ENCODE assay signal across 16 cellular contexts in genomic region chr4:3801931-3802550, GRCh38. TPM values are rescaled to one million over a fixed set of nuclear protein-coding genes. Genes with fewer than 3 reads are reported as not detected.
"Had no signal": no experiment of that assay in that cellular context is flagged by ENCODE, and none has a peak within 500 bp of the region (broad histone marks: within the 10 kb centered on the region; RNA-seq: fewer than 3 reads in every experiment).

No MANE protein-coding gene starts in this region.

- H3K4me1 ChIP-seq: stomach had no signal

- H3K36me3 ChIP-seq: stomach, thoracic aorta had no signal

- H3K4me1 Mint-ChIP-seq: nephron had no signal

- H3K9me3 ChIP-seq: thoracic aorta had no signal

- H3K4me3 Mint-ChIP-seq: activated CD8-positive, alpha-beta T cell treated with anti-CD3 and anti-CD28 coated beads, Interleukin-2, amount 10 ng/mL, durations not matched to agents 7 days and 5 days; nephron had no signal

- DNase-seq: activated CD4-positive, alpha-beta T cell treated with anti-CD3 and anti-CD28 coated beads for 4 hours; activated CD8-positive, alpha-beta memory T cell treated with anti-CD3 and anti-CD28 coated beads, Interleukin-2, amount 50 U/mL, for 48 hours; activated CD8-positive, alpha-beta T cell treated with anti-CD3 and anti-CD28 coated beads, Interleukin-2, amount 10 ng/mL, durations not matched to agents 7 days and 5 days; activated naive CD4-positive, alpha-beta T cell treated with Interleukin-2 at 50 U/mL for 16 hours; caudate nucleus; cortex of kidney; effector CD8-positive, alpha-beta T cell; left ventricle myocardium superior; stimulated activated CD4-positive, alpha-beta T cell treated with anti-CD3 and anti-CD28 coated beads, Interleukin-4, amount 100 ng/mL, for 1 hour; stimulated activated CD8-positive, alpha-beta memory T cell treated with anti-CD3 and anti-CD28 coated beads, Interleukin-4, amount 100 ng/mL, for 48 hours; stomach had no signal

- H3K27ac ChIP-seq: stomach, thoracic aorta, VCaP had no signal

- FAIRE-seq: frontal cortex, keratinocyte had no signal

- ATAC-seq: activated CD8-positive, alpha-beta T cell treated with anti-CD3 and anti-CD28 coated beads, Interleukin-2, amount 10 ng/mL, durations not matched to agents 7 days and 5 days; left ventricle myocardium superior had no signal

- H3K27ac Mint-ChIP-seq: activated CD8-positive, alpha-beta T cell treated with anti-CD3 and anti-CD28 coated beads, Interleukin-2, amount 10 ng/mL, durations not matched to agents 7 days and 5 days; nephron had no signal

- H3K4me3 ChIP-seq: stomach, thoracic aorta had no signal

RNA-seq across cellular contexts. Expression of gene ADRA2C, which starts 35.9 kb away (rescaled TPM):
- total RNA-seq: activated CD8-positive, alpha-beta T cell treated with anti-CD3 and anti-CD28 coated beads, Interleukin-2, amount 10 ng/mL, durations not matched to agents 7 days and 5 days had no signal
